Comparison of ENCODE assay signal across 22 cellular contexts in the genomic region with DNA sequence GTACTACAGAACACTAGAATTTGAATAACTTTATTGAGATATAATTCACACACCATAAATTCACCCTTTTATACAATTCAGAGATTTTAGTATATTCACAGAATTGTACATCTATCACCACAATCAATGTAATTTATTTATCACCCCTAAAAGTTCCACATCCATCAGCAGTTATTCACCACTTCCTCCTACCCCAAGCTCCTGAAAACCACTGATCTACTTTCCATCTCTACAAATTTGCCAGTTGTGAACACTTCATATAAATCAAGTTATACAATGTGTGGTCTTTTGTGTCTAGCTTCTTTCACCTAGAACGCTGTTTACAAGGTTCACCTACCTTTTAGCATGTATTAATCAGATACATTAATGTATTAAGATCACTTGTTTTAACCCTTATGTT.
"Had no signal": no experiment of that assay in that cellular context is flagged by ENCODE, and none has a peak within 500 bp of the region (broad histone marks: within the 10 kb centered on the region; RNA-seq: fewer than 3 reads in every experiment).

No MANE protein-coding gene starts in this region.

- DNase-seq: cortex of kidney; effector CD8-positive, alpha-beta T cell; effector memory CD8-positive, alpha-beta T cell; endodermal cell; erythroblast; esophagus squamous epithelium; foreskin fibroblast; foreskin melanocyte; gastrocnemius medialis; glutamatergic neuron; head of caudate nucleus; heart right ventricle; hippocampal formation; left cardiac atrium; left lung; left ventricle myocardium superior; lower lobe of right lung; mesenchymal stem cell; mucosa of descending colon; naive B cell; naive thymus-derived CD8-positive, alpha-beta T cell had no signal

- H3K36me3 ChIP-seq: esophagus squamous epithelium, gastrocnemius medialis, heart right ventricle, left lung, lower lobe of right lung had no signal

- H3K4me3 ChIP-seq: esophagus squamous epithelium, gastrocnemius medialis, heart right ventricle, left lung, lower lobe of right lung, mucosa of descending colon had no signal

- H3K27me3 ChIP-seq: esophagus squamous epithelium, gastrocnemius medialis, heart right ventricle, left lung had no signal

- ATAC-seq: effector memory CD8-positive, alpha-beta T cell; esophagus mucosa; gastrocnemius medialis; heart right ventricle; left cardiac atrium; left lung; left ventricle myocardium superior; lower lobe of right lung; mucosa of descending colon; naive thymus-derived CD8-positive, alpha-beta T cell had no signal

- H3K9me3 ChIP-seq: esophagus squamous epithelium, gastrocnemius medialis, heart right ventricle, left lung, lower lobe of right lung, mucosa of descending colon had no signal

- H3K4me1 ChIP-seq: esophagus squamous epithelium, gastrocnemius medialis, heart right ventricle, left lung, lower lobe of right lung had no signal
